In the genomic region with DNA sequence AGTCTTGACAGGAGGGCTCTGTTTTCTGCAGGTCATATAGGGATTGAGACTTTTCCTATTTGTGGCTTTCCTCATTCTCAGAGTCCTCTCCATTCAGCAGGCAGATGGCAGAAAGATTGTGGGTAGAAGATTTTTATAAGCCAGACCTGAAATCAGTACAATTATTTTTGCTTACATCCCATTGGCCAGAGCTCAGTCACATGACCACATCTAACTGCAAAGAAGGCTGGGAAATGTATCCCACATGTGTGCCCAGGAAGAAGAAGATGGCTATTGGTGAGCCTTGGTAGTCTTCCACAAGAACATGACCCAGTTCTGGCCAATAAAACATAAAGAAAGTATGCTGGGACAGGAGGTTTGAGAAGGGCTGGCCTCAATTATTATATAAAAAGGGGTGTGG, we compare ENCODE assay signal across 18 cellular contexts. TPM values are rescaled to one million over a fixed set of nuclear protein-coding genes. Genes with fewer than 3 reads are reported as not detected.
DNase-seq lines count a peak whose midpoint lies in the region; ATAC-seq and TF ChIP-seq lines count a peak whose summit lies in the region.
"Had no signal": no experiment of that assay in that cellular context is flagged by ENCODE, and none has a peak within 500 bp of the region (broad histone marks: within the 10 kb centered on the region; RNA-seq: fewer than 3 reads in every experiment).

No MANE protein-coding gene starts in this region.

- DNase-seq in Panc1 (ENCODE audit: low read depth, low spot score) (no peak), left lung (no peak), T-helper 1 cell (no peak), NCI-H2227 (lab: John Stamatoyannopoulos, UW; ENCODE audit: unreplicated experiment) (no peak), posterior vena cava (ENCODE audit: low spot score) (no peak)
- DNase-seq: activated CD8-positive, alpha-beta memory T cell treated with anti-CD3 and anti-CD28 coated beads, Interleukin-2, amount 50 U/mL, for 48 hours; activated naive CD4-positive, alpha-beta T cell treated with anti-CD3 and anti-CD28 coated beads, Interleukin-2, amount 10 ng/mL, durations not matched to agents 7 days and 5 days; KG1; naive thymus-derived CD8-positive, alpha-beta T cell; NCI-H1105 treated with DMSO at 0.1 percent for 48 hours; retina; SHP77 treated with DMSO at 0.1 percent for 48 hours; stimulated activated CD4-positive, alpha-beta T cell treated with anti-CD3 and anti-CD28 coated beads, Interleukin-4, amount 100 ng/mL, for 24 hours; T-helper 9 cell had no signal

- no peaks in the 10 kb centered on the region for H3K79me2 ChIP-seq in ACC112 (ENCODE audit: control insufficient read depth, insufficient read depth, low read length, unreplicated experiment)

- in situ Hi-C loops in Panc1 (cut with HindIII; ENCODE audit: low pct_unique_long_range_greater_than_20kb, low sequenced_read_pairs): no loop called here

- H3K9me3 ChIP-seq in Panc1 (ENCODE audit: control insufficient read depth, insufficient read depth, low read depth, low read length) (peaks cover 6% of the 10 kb centered on the region), gastroesophageal sphincter (no peaks in the 10 kb centered on the region), skeletal muscle tissue (ENCODE audit: control insufficient read depth in 3 of 3, low read length in 3 of 3) (no peaks in the 10 kb centered on the region), left lung (no peaks in the 10 kb centered on the region)

- TF ChIP-seq CTCF in Panc1 (IDR thresholded peaks at IDR 0.05): no peak
- no peak for TF ChIP-seq CTCF in gastroesophageal sphincter (IDR thresholded peaks at IDR 0.05)
- TF ChIP-seq CTCF in left lung (IDR thresholded peaks at IDR 0.05): no peak

- no peak for TF ChIP-seq EP300 in gastroesophageal sphincter (IDR thresholded peaks at IDR 0.05)

- H3K27ac ChIP-seq in ACC112 (ENCODE audit: low read depth, low read length): peak overlapping the region; percentile 73
- H3K27ac ChIP-seq in Panc1 (ENCODE audit: low read length): peak overlapping the region; percentile 99
- peak overlapping the region; percentile 88 to 98 (median 91) for H3K27ac ChIP-seq in gastroesophageal sphincter
- H3K27ac ChIP-seq in skeletal muscle tissue (ENCODE audit: low read depth, low read length): peak overlapping the region; percentile 83
- H3K27ac ChIP-seq in left lung: peak overlapping the region in 1 of 2 donors; percentile 75

- H3K27me3 ChIP-seq in ACC112 (ENCODE audit: insufficient read depth, low read length) (no peaks in the 10 kb centered on the region), Panc1 (ENCODE audit: control insufficient read depth, insufficient read depth, low read length) (no peaks in the 10 kb centered on the region), gastroesophageal sphincter (no peaks in the 10 kb centered on the region), skeletal muscle tissue (ENCODE audit: control insufficient read depth in 3 of 3, insufficient read depth in 3 of 3, low read length in 3 of 3) (no peaks in the 10 kb centered on the region), left lung (no peaks in the 10 kb centered on the region)

- H3K4me1 ChIP-seq in ACC112 (ENCODE audit: control insufficient read depth, insufficient read depth, low read length, unreplicated experiment) (peaks cover 38% of the 10 kb centered on the region), Panc1 (ENCODE audit: control insufficient read depth, insufficient read depth, low read length) (peaks cover 42% of the 10 kb centered on the region), gastroesophageal sphincter (peaks cover 24 to 82% (median 45%) of the 10 kb centered on the region in 3 donors), skeletal muscle tissue (ENCODE audit: control insufficient read depth in 3 of 3, insufficient read depth in 3 of 3, low read length in 3 of 3) (peaks cover 31 to 37% (median 32%) of the 10 kb centered on the region in 3 donors), left lung (peaks cover 4 to 15% of the 10 kb centered on the region in 2 donors)

- H3K9ac ChIP-seq in skeletal muscle tissue (ENCODE audit: low read depth in 1 of 3, low read length in 3 of 3): peak overlapping the region in 1 of 3 donors; percentile 69

- POLR2A ChIA-PET in Panc1 (lab: Charles Lee): no interaction called here

- TF ChIP-seq POLR2A in gastroesophageal sphincter (IDR thresholded peaks at IDR 0.05): no peak

- BruUV-seq in Panc1 (replicated peaks; lab: Mats Ljungman, UMichigan): no TSS peak

- CTCF ChIA-PET in Panc1 (lab: Charles Lee): no interaction called here

- intact Hi-C loops in Panc1 (cut with micrococcal nuclease; ENCODE audit: unreplicated experiment) (loop anchor here (1.0 kb wide), 1 partner anchor 36 kb away; no protein-coding TSS in a partner anchor), left lung (cut with DNase I) (no loop called here), posterior vena cava (cut with DNase I) (no loop called here)

- H3K36me3 ChIP-seq in ACC112 (ENCODE audit: insufficient read depth, low read length): no peaks in the 10 kb centered on the region
- no peaks in the 10 kb centered on the region for H3K36me3 ChIP-seq in Panc1 (ENCODE audit: control insufficient read depth, insufficient read depth, low read length)
- no peaks in the 10 kb centered on the region for H3K36me3 ChIP-seq in gastroesophageal sphincter
- no peaks in the 10 kb centered on the region for H3K36me3 ChIP-seq in skeletal muscle tissue (ENCODE audit: control insufficient read depth in 3 of 3, insufficient read depth in 3 of 3, low read length in 3 of 3)
- H3K36me3 ChIP-seq in left lung: no peaks in the 10 kb centered on the region

- no peak overlapping the region for H2AFZ ChIP-seq in ACC112 (ENCODE audit: low read length, unreplicated experiment)

- ATAC-seq in Panc1: no peak
- ATAC-seq in gastroesophageal sphincter: no peak
- no peak for ATAC-seq in left lung
- ATAC-seq: naive thymus-derived CD8-positive, alpha-beta T cell had no signal

- peak overlapping the region; percentile 0; the same call in 1 of the 2 replicates for H3K4me3 ChIP-seq in ACC112 (ENCODE audit: low read depth, low read length)
- no peak overlapping the region for H3K4me3 ChIP-seq in Panc1 (ENCODE audit: low read depth in 2 of 2, low read length in 2 of 2)
- H3K4me3 ChIP-seq in gastroesophageal sphincter: no peak overlapping the region
- H3K4me3 ChIP-seq in skeletal muscle tissue (ENCODE audit: low read length in 3 of 3): no peak overlapping the region
- H3K4me3 ChIP-seq in left lung: no peak overlapping the region

RNA-seq across cellular contexts. Expression of gene CCN5, which starts 21.5 kb away (rescaled TPM):
- total RNA-seq in Panc1 (2021; ENCODE audit: unreplicated experiment) (15.2 TPM), gastroesophageal sphincter (100 to 1,000 TPM in 3 of 4 donors, 10 to 100 TPM in 1; 52.9 to 359 (median 146) TPM), skeletal muscle tissue (not detected), left lung (10 to 100 TPM; 14.3 to 20.8 TPM), posterior vena cava (100 to 1,000 TPM; 210 to 342 TPM)
- 32.0 TPM for polyA plus RNA-seq in Panc1 (2012; ENCODE audit: insufficient read length)
- total RNA-seq: bronchial epithelial cell; naive thymus-derived CD8-positive, alpha-beta T cell had no signal
- polyA plus RNA-seq: naive thymus-derived CD8-positive, alpha-beta T cell had no signal

RNA-seq across cellular contexts. Expression of gene ADA, which starts 42.1 kb away (rescaled TPM):
- 53.8 TPM for total RNA-seq in Panc1 (2021; ENCODE audit: unreplicated experiment)
- polyA plus RNA-seq in Panc1 (2012; ENCODE audit: insufficient read length): 65.5 TPM
- total RNA-seq in gastroesophageal sphincter: 10 to 100 TPM in 2 of 4 donors, 1 to 10 TPM in 2; 7.6 to 14.5 (median 10.4) TPM
- total RNA-seq in skeletal muscle tissue: 3.7 TPM
- total RNA-seq in left lung: 10 to 100 TPM in 1 of 2 donors, 1 to 10 TPM in 1; 7.6 to 15.5 TPM
- total RNA-seq in posterior vena cava: 10 to 100 TPM; 11.0 to 17.7 TPM

RNA-seq across cellular contexts. Expression of gene KCNK15, which starts 52.0 kb away (rescaled TPM):
- total RNA-seq in Panc1 (2021; ENCODE audit: unreplicated experiment) (7.4 TPM), gastroesophageal sphincter (1 to 10 TPM; 1.3 to 4.7 (median 2.8) TPM), skeletal muscle tissue (under 0.01 TPM), left lung (1 to 10 TPM; 1.8 to 3.1 TPM), posterior vena cava (1 to 10 TPM; 4.1 to 4.5 TPM)
- 13.2 TPM for polyA plus RNA-seq in Panc1 (2012; ENCODE audit: insufficient read length)
- total RNA-seq: naive thymus-derived CD8-positive, alpha-beta T cell had no signal
- polyA plus RNA-seq: naive thymus-derived CD8-positive, alpha-beta T cell had no signal

Comparison
In these comparisons a context has a peak if more than half of its experiments do, and no peak if none do; other contexts are left out.
1. RNA of gene CCN5, which starts 21.5 kb away (total RNA-seq): 210 to 342 TPM in posterior vena cava, 52.9 to 359 TPM in gastroesophageal sphincter, 14.3 to 20.8 TPM in left lung and 15.2 TPM in Panc1 (single experiment); not detected in skeletal muscle tissue (single experiment); every median in the first group is over 10 times any median in the second.